25 cellular contexts compared by ENCODE assay signal in the genomic region with DNA sequence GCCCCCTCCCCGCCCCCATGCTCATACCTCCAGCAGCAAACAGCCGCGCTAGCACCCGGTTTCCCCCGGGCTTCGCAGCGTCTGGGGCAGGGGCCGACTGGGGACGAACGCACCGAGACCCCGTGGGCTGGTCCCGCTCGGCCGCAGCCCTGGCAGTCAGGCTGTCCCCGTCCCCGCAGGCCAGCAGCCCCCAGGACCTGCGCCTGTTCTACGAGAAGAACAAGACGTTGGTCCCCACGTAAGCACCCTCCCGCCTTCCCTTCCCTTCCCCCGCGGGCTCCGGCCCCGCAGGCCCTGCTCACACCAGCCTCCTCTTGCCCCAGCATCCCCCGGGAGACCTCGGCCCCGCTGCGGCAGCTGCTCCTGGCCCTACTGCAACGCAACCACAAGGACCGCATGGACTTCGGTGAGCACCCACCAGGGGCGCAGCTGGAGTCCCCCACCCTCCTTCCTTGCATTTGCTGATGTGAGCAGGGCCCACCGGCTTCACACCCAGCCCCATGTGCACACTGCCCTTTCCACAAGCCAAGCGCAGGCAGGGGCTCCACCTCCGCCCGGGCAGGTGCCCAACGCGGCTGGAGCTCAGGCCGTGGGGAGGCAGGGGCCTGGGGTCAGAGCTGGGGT. TPM values are rescaled to one million over a fixed set of nuclear protein-coding genes. Genes with fewer than 3 reads are reported as not detected.
DNase-seq lines count a peak whose midpoint lies in the region; ATAC-seq and TF ChIP-seq lines count a peak whose summit lies in the region.
"Had no signal": no experiment of that assay in that cellular context is flagged by ENCODE, and none has a peak within 500 bp of the region (broad histone marks: within the 10 kb centered on the region; RNA-seq: fewer than 3 reads in every experiment).

No MANE protein-coding gene starts in this region.

- no peak overlapping the region for H3K27ac Mint-ChIP-seq in stimulated activated naive CD8-positive, alpha-beta T cell treated with anti-CD3 and anti-CD28 coated beads, Interleukin-15, amount 100 ng/mL, for 72 hours
- no peak overlapping the region for H3K27ac Mint-ChIP-seq in chondrocyte (ENCODE audit: unreplicated experiment)
- H3K27ac Mint-ChIP-seq in stimulated activated memory B cell treated with anti-CD40 and anti-IgM and Interleukin-4, amounts not matched to agents 10 μg/mL and 1 μg/mL and 100 μg/mL, for 72 hours: no peak overlapping the region
- H3K27ac Mint-ChIP-seq: CD8-positive, alpha-beta memory T cell had no signal

- H2AFZ ChIP-seq in neuronal stem cell (ENCODE audit: low read length): no peak overlapping the region
- H2AFZ ChIP-seq: GM23248 had no signal

- no peak overlapping the region for H3K4ac ChIP-seq in neuronal stem cell (ENCODE audit: low read length)

- peaks cover 31 to 74% of the 10 kb centered on the region in 2 donors for H3K36me3 ChIP-seq in neuronal stem cell (replicated peaks in 1 of 2; ENCODE audit: control insufficient read depth in 2 of 2, insufficient read depth in 2 of 2, low read length in 2 of 2)
- H3K36me3 ChIP-seq in colonic mucosa: peaks cover 5% of the 10 kb centered on the region

- DNase-seq in stimulated activated naive CD8-positive, alpha-beta T cell treated with anti-CD3 and anti-CD28 coated beads, Interleukin-15, amount 100 ng/mL, for 72 hours: no peak
- DNase-seq in stimulated activated naive CD8-positive, alpha-beta T cell treated with anti-CD3 and anti-CD28 coated beads, Interleukin-15, Interleukin-2, amounts not matched to agents 100 U/mL and 50 U/mL, for 24 hours: no peak
- DNase-seq in chondrocyte (ENCODE audit: low spot score) (peak; percentile 92), neuronal stem cell (ENCODE audit: low spot score) (no peak), colonic mucosa (no peak)
- DNase-seq: CD8-positive, alpha-beta memory T cell; DMS 273 treated with DMSO at 0.1 percent for 48 hours; DMS79; GF-D8; GM23248; H9; IMR-90; MM.1S; NCI-H2029; NCI-H446 treated with DMSO at 0.1 percent for 48 hours; NCI-H526 treated with DMSO at 0.1 percent for 48 hours; SIG-M5; SW 1271 had no signal

- no peak overlapping the region for H3K18ac ChIP-seq in neuronal stem cell (ENCODE audit: low read length)

- H3K27me3 ChIP-seq in neuronal stem cell (ENCODE audit: control insufficient read depth in 3 of 3, insufficient read depth in 3 of 3, low read depth in 1 of 3, low read length in 3 of 3) (peaks cover 0 to 2% (median 0%) of the 10 kb centered on the region in 3 experiments), colonic mucosa (no peaks in the 10 kb centered on the region)

- H3K9me3 ChIP-seq in neuronal stem cell (replicated peaks in 1 of 2; ENCODE audit: control insufficient read depth in 2 of 2, insufficient read depth in 1 of 2, low read depth in 1 of 2, low read length in 2 of 2) (no peaks in the 10 kb centered on the region), colonic mucosa (no peaks in the 10 kb centered on the region)

- H3K4me1 ChIP-seq in neuronal stem cell (ENCODE audit: control insufficient read depth in 2 of 2, insufficient read depth in 1 of 2, low read depth in 1 of 2, low read length in 2 of 2) (no peaks in the 10 kb centered on the region), colonic mucosa (no peaks in the 10 kb centered on the region)

- no peak overlapping the region for H4K8ac ChIP-seq in neuronal stem cell (ENCODE audit: low read depth, low read length)

- H2BK12ac ChIP-seq in neuronal stem cell (ENCODE audit: low read length): no peak overlapping the region

- H3K4me3 Mint-ChIP-seq in stimulated activated naive CD8-positive, alpha-beta T cell treated with anti-CD3 and anti-CD28 coated beads, Interleukin-15, amount 100 ng/mL, for 72 hours: no peak overlapping the region
- no peak overlapping the region for H3K4me3 Mint-ChIP-seq in chondrocyte (ENCODE audit: unreplicated experiment)
- H3K4me3 Mint-ChIP-seq in stimulated activated memory B cell treated with anti-CD40 and anti-IgM and Interleukin-4, amounts not matched to agents 10 μg/mL and 1 μg/mL and 100 μg/mL, for 72 hours: no peak overlapping the region
- H3K4me3 Mint-ChIP-seq: CD8-positive, alpha-beta memory T cell; H9 had no signal

- peaks cover 26% of the 10 kb centered on the region for H3K79me1 ChIP-seq in neuronal stem cell (ENCODE audit: low read depth, low read length)

- no peak overlapping the region for H2BK5ac ChIP-seq in neuronal stem cell (ENCODE audit: low read length)

- intact Hi-C loops in colonic mucosa (cut with DNase I): no loop called here

- H3K9me3 Mint-ChIP-seq in stimulated activated naive CD8-positive, alpha-beta T cell treated with anti-CD3 and anti-CD28 coated beads, Interleukin-15, amount 100 ng/mL, for 72 hours: no peaks in the 10 kb centered on the region
- no peaks in the 10 kb centered on the region for H3K9me3 Mint-ChIP-seq in chondrocyte (ENCODE audit: low read depth)
- H3K9me3 Mint-ChIP-seq in stimulated activated memory B cell treated with anti-CD40 and anti-IgM and Interleukin-4, amounts not matched to agents 10 μg/mL and 1 μg/mL and 100 μg/mL, for 72 hours: no peaks in the 10 kb centered on the region
- H3K9me3 Mint-ChIP-seq: CD8-positive, alpha-beta memory T cell; H9 had no signal

- no peaks in the 10 kb centered on the region for H3K27me3 Mint-ChIP-seq in stimulated activated naive CD8-positive, alpha-beta T cell treated with anti-CD3 and anti-CD28 coated beads, Interleukin-15, amount 100 ng/mL, for 72 hours
- no peaks in the 10 kb centered on the region for H3K27me3 Mint-ChIP-seq in chondrocyte (ENCODE audit: low read depth)
- H3K27me3 Mint-ChIP-seq in stimulated activated memory B cell treated with anti-CD40 and anti-IgM and Interleukin-4, amounts not matched to agents 10 μg/mL and 1 μg/mL and 100 μg/mL, for 72 hours: no peaks in the 10 kb centered on the region
- H3K27me3 Mint-ChIP-seq: CD8-positive, alpha-beta memory T cell had no signal

- H3K4me2 ChIP-seq in neuronal stem cell (ENCODE audit: insufficient read depth, low read length, poor library complexity, severe bottlenecking): no peak overlapping the region
- H3K4me2 ChIP-seq: KMS-11 had no signal

- no peak overlapping the region for H3K14ac ChIP-seq in neuronal stem cell (ENCODE audit: low read length)

- no peak overlapping the region for H4K91ac ChIP-seq in neuronal stem cell (ENCODE audit: low read depth, low read length, poor library complexity)

- H3K36me3 Mint-ChIP-seq in chondrocyte (ENCODE audit: low read depth): peaks cover 8% of the 10 kb centered on the region
- peaks cover 24% of the 10 kb centered on the region for H3K36me3 Mint-ChIP-seq in stimulated activated memory B cell treated with anti-CD40 and anti-IgM and Interleukin-4, amounts not matched to agents 10 μg/mL and 1 μg/mL and 100 μg/mL, for 72 hours

- no peak overlapping the region for H2AK5ac ChIP-seq in neuronal stem cell (ENCODE audit: low read depth, low read length)

- H3K27ac ChIP-seq in neuronal stem cell (replicated peaks; ENCODE audit: low read length) (no peak overlapping the region), colonic mucosa (no peak overlapping the region)
- H3K27ac ChIP-seq: C4-2B, GM23248, KMS-11, SK-N-MC had no signal

- H3K23ac ChIP-seq in neuronal stem cell (ENCODE audit: low read depth, low read length, poor library complexity): peak overlapping the region; percentile 73

- no CpG with 5 or more reads among the region's 41 CpGs for WGBS in neuronal stem cell (ENCODE audit: extremely low coverage in 2 of 2, insufficient read length in 2 of 2, insufficient replicate concordance in 1 of 2), 2 donors

- no peak overlapping the region for H3K4me3 ChIP-seq in neuronal stem cell (ENCODE audit: low read length in 2 of 2)
- no peak overlapping the region for H3K4me3 ChIP-seq in colonic mucosa
- H3K4me3 ChIP-seq: GM23248, SK-N-MC had no signal

- H3K9ac ChIP-seq in neuronal stem cell (ENCODE audit: low read depth, low read length, poor library complexity) (no peak overlapping the region), colonic mucosa (ENCODE audit: low read depth in 2 of 2, low read length in 2 of 2) (no peak overlapping the region)
- H3K9ac ChIP-seq: GM23248, KMS-11 had no signal

- TF ChIP-seq CTCF in chondrocyte (IDR thresholded peaks at IDR 0.05) (no peak), colonic mucosa (IDR thresholded peaks at IDR 0.05) (no peak)

- H2BK15ac ChIP-seq in neuronal stem cell (ENCODE audit: low read length): no peak overlapping the region

- no peak overlapping the region for H2BK120ac ChIP-seq in neuronal stem cell (ENCODE audit: low read depth, low read length)

- ATAC-seq in stimulated activated naive CD8-positive, alpha-beta T cell treated with anti-CD3 and anti-CD28 coated beads, Interleukin-15, amount 100 ng/mL, for 72 hours: peak; percentile 8
- no peak for ATAC-seq in stimulated activated naive CD8-positive, alpha-beta T cell treated with anti-CD3 and anti-CD28 coated beads, Interleukin-15, Interleukin-2, amounts not matched to agents 100 U/mL and 50 U/mL, for 24 hours
- peak; percentile 2 for ATAC-seq in stimulated activated memory B cell treated with anti-CD40 and anti-IgM and Interleukin-4, amounts not matched to agents 10 μg/mL and 1 μg/mL and 100 μg/mL, for 72 hours
- no peak for ATAC-seq in HG03469 (IDR thresholded peaks at IDR 0.05; ENCODE audit: unreplicated experiment)
- no peak for ATAC-seq in GM21825 (IDR thresholded peaks at IDR 0.05; ENCODE audit: unreplicated experiment)
- ATAC-seq: Panc1 had no signal

- peaks cover 12% of the 10 kb centered on the region for H3K4me1 Mint-ChIP-seq in stimulated activated naive CD8-positive, alpha-beta T cell treated with anti-CD3 and anti-CD28 coated beads, Interleukin-15, amount 100 ng/mL, for 72 hours
- peaks cover 34% of the 10 kb centered on the region for H3K4me1 Mint-ChIP-seq in chondrocyte (ENCODE audit: low read depth)
- H3K4me1 Mint-ChIP-seq in stimulated activated memory B cell treated with anti-CD40 and anti-IgM and Interleukin-4, amounts not matched to agents 10 μg/mL and 1 μg/mL and 100 μg/mL, for 72 hours: peaks cover 8% of the 10 kb centered on the region

RNA-seq across cellular contexts. Expression of a gene that starts 15.3 kb away (rescaled TPM):
- 54.2 to 65.7 TPM (median 56.1 TPM) in 3 replicates for total RNA-seq in chondrocyte
- 21.6 TPM for polyA plus RNA-seq in neuronal stem cell (2013, experiment 1 of 2)
- 22.4 TPM for polyA plus RNA-seq in neuronal stem cell (2013, experiment 2 of 2)
- total RNA-seq in colonic mucosa: 10 to 100 TPM; 20.3 to 31.9 TPM

RNA-seq across cellular contexts. Expression of a gene that starts 19.4 kb away (rescaled TPM):
- total RNA-seq in chondrocyte (18.7 to 21.0 TPM (median 19.8 TPM) in 3 replicates), colonic mucosa (10 to 100 TPM; 16.0 to 58.9 TPM)
- polyA plus RNA-seq in neuronal stem cell (2013, experiment 1 of 2): 10.3 TPM
- 8.8 TPM for polyA plus RNA-seq in neuronal stem cell (2013, experiment 2 of 2)

RNA-seq across cellular contexts. Expression of a gene that starts 40.0 kb away (rescaled TPM):
- total RNA-seq in chondrocyte (35.9 to 48.0 TPM (median 36.8 TPM) in 3 replicates), colonic mucosa (10 to 100 TPM; 23.3 to 39.0 TPM)
- 20.4 TPM for polyA plus RNA-seq in neuronal stem cell (2013, experiment 1 of 2)
- polyA plus RNA-seq in neuronal stem cell (2013, experiment 2 of 2): 21.2 TPM

Comparison
In these comparisons a context has a peak if more than half of its experiments do, and no peak if none do; other contexts are left out.
1. ATAC-seq: peak in stimulated activated naive CD8-positive, alpha-beta T cell treated with anti-CD3 and anti-CD28 coated beads, Interleukin-15, amount 100 ng/mL, for 72 hours (single experiment) and stimulated activated memory B cell treated with anti-CD40 and anti-IgM and Interleukin-4, amounts not matched to agents 10 μg/mL and 1 μg/mL and 100 μg/mL, for 72 hours (single experiment); none in stimulated activated naive CD8-positive, alpha-beta T cell treated with anti-CD3 and anti-CD28 coated beads, Interleukin-15, Interleukin-2, amounts not matched to agents 100 U/mL and 50 U/mL, for 24 hours (single experiment), HG03469 (single experiment) and GM21825 (single experiment).